Comparison of ENCODE assay signal across 1 cellular context in the genomic region with DNA sequence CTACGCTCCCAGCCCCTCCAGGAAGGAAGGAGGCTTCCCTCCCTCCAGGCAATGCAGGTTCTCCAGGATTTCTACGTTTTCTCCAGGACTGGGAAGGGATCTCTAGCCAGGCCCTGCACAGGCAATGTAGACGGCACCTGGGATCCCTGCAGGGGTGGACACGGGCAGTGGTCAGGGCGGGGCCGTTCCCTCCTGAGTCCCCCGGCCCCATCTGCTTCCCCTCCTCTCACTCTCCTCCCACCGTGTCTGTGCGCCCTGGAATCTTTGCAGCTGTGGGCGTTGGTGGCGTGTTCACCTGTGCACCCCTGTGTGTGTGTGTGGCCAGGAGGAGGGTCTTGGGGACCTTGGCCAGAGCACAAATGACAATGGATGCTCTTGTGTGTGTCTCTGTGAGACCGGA.
TF ChIP-seq lines count a peak whose summit lies in the region.

No MANE protein-coding gene starts in this region.

TF ChIP-seq in K562, 482 proteins besides CTCF, POLR2A, EP300 and RAD21:
- TF ChIP-seq PRMT5 (CRISPR knock-in tag; IDR thresholded peaks at IDR 0.05) (no peak), ASH1L (IDR thresholded peaks at IDR 0.05; ENCODE audit: borderline replicate concordance, low read depth, partially characterized antibody) (no peak), JUND (IDR thresholded peaks at IDR 0.05; ENCODE audit: borderline replicate concordance, low read depth, low read length) (no peak), JUND (tag; IDR thresholded peaks at IDR 0.05; ENCODE audit: borderline replicate concordance, low read depth, low read length) (no peak), RBM34 (IDR thresholded peaks at IDR 0.05; ENCODE audit: borderline replicate concordance, insufficient read depth, low read length) (no peak), ARHGAP35 (IDR thresholded peaks at IDR 0.05; ENCODE audit: partially characterized antibody) (no peak), POLR2H (tag; IDR thresholded peaks at IDR 0.05; ENCODE audit: low read depth) (no peak), SAP30 (IDR thresholded peaks at IDR 0.05; ENCODE audit: borderline replicate concordance, insufficient read depth, low read depth, low read length, poor library complexity, severe bottlenecking) (no peak), TGIF2 (CRISPR knock-in tag; IDR thresholded peaks at IDR 0.05) (no peak), MXI1 (IDR thresholded peaks at IDR 0.05; ENCODE audit: low read depth, low read length) (no peak), CBFA2T2 (conservative IDR thresholded peaks at IDR 0.05) (no peak), SRSF3 (IDR thresholded peaks at IDR 0.05; ENCODE audit: insufficient read depth, low read length) (no peak), BCOR (IDR thresholded peaks at IDR 0.05) (no peak), ZNF589 (CRISPR knock-in tag; IDR thresholded peaks at IDR 0.05; ENCODE audit: low read depth) (no peak), ETV5 (CRISPR knock-in tag; IDR thresholded peaks at IDR 0.05; ENCODE audit: low read depth) (no peak)
- TF ChIP-seq, protein P1, sequence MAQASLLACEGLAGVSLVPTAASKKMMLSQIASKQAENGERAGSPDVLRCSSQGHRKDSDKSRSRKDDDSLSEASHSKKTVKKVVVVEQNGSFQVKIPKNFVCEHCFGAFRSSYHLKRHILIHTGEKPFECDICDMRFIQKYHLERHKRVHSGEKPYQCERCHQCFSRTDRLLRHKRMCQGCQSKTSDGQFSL (CRISPR knock-in tag; IDR thresholded peaks at IDR 0.05) = no peak
- TF ChIP-seq, protein P1 (tag; IDR thresholded peaks at IDR 0.05) = no peak
- TF ChIP-seq, protein P2, sequence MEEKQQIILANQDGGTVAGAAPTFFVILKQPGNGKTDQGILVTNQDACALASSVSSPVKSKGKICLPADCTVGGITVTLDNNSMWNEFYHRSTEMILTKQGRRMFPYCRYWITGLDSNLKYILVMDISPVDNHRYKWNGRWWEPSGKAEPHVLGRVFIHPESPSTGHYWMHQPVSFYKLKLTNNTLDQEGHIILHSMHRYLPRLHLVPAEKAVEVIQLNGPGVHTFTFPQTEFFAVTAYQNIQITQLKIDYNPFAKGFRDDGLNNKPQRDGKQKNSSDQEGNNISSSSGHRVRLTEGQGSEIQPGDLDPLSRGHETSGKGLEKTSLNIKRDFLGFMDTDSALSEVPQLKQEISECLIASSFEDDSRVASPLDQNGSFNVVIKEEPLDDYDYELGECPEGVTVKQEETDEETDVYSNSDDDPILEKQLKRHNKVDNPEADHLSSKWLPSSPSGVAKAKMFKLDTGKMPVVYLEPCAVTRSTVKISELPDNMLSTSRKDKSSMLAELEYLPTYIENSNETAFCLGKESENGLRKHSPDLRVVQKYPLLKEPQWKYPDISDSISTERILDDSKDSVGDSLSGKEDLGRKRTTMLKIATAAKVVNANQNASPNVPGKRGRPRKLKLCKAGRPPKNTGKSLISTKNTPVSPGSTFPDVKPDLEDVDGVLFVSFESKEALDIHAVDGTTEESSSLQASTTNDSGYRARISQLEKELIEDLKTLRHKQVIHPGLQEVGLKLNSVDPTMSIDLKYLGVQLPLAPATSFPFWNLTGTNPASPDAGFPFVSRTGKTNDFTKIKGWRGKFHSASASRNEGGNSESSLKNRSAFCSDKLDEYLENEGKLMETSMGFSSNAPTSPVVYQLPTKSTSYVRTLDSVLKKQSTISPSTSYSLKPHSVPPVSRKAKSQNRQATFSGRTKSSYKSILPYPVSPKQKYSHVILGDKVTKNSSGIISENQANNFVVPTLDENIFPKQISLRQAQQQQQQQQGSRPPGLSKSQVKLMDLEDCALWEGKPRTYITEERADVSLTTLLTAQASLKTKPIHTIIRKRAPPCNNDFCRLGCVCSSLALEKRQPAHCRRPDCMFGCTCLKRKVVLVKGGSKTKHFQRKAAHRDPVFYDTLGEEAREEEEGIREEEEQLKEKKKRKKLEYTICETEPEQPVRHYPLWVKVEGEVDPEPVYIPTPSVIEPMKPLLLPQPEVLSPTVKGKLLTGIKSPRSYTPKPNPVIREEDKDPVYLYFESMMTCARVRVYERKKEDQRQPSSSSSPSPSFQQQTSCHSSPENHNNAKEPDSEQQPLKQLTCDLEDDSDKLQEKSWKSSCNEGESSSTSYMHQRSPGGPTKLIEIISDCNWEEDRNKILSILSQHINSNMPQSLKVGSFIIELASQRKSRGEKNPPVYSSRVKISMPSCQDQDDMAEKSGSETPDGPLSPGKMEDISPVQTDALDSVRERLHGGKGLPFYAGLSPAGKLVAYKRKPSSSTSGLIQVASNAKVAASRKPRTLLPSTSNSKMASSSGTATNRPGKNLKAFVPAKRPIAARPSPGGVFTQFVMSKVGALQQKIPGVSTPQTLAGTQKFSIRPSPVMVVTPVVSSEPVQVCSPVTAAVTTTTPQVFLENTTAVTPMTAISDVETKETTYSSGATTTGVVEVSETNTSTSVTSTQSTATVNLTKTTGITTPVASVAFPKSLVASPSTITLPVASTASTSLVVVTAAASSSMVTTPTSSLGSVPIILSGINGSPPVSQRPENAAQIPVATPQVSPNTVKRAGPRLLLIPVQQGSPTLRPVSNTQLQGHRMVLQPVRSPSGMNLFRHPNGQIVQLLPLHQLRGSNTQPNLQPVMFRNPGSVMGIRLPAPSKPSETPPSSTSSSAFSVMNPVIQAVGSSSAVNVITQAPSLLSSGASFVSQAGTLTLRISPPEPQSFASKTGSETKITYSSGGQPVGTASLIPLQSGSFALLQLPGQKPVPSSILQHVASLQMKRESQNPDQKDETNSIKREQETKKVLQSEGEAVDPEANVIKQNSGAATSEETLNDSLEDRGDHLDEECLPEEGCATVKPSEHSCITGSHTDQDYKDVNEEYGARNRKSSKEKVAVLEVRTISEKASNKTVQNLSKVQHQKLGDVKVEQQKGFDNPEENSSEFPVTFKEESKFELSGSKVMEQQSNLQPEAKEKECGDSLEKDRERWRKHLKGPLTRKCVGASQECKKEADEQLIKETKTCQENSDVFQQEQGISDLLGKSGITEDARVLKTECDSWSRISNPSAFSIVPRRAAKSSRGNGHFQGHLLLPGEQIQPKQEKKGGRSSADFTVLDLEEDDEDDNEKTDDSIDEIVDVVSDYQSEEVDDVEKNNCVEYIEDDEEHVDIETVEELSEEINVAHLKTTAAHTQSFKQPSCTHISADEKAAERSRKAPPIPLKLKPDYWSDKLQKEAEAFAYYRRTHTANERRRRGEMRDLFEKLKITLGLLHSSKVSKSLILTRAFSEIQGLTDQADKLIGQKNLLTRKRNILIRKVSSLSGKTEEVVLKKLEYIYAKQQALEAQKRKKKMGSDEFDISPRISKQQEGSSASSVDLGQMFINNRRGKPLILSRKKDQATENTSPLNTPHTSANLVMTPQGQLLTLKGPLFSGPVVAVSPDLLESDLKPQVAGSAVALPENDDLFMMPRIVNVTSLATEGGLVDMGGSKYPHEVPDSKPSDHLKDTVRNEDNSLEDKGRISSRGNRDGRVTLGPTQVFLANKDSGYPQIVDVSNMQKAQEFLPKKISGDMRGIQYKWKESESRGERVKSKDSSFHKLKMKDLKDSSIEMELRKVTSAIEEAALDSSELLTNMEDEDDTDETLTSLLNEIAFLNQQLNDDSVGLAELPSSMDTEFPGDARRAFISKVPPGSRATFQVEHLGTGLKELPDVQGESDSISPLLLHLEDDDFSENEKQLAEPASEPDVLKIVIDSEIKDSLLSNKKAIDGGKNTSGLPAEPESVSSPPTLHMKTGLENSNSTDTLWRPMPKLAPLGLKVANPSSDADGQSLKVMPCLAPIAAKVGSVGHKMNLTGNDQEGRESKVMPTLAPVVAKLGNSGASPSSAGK (IDR thresholded peaks at IDR 0.05) = no peak
- TF ChIP-seq, protein P3, sequence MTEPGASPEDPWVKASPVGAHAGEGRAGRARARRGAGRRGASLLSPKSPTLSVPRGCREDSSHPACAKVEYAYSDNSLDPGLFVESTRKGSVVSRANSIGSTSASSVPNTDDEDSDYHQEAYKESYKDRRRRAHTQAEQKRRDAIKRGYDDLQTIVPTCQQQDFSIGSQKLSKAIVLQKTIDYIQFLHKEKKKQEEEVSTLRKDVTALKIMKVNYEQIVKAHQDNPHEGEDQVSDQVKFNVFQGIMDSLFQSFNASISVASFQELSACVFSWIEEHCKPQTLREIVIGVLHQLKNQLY (CRISPR knock-in tag; conservative IDR thresholded peaks at IDR 0.05) = no peak
- TF ChIP-seq, protein P4, sequence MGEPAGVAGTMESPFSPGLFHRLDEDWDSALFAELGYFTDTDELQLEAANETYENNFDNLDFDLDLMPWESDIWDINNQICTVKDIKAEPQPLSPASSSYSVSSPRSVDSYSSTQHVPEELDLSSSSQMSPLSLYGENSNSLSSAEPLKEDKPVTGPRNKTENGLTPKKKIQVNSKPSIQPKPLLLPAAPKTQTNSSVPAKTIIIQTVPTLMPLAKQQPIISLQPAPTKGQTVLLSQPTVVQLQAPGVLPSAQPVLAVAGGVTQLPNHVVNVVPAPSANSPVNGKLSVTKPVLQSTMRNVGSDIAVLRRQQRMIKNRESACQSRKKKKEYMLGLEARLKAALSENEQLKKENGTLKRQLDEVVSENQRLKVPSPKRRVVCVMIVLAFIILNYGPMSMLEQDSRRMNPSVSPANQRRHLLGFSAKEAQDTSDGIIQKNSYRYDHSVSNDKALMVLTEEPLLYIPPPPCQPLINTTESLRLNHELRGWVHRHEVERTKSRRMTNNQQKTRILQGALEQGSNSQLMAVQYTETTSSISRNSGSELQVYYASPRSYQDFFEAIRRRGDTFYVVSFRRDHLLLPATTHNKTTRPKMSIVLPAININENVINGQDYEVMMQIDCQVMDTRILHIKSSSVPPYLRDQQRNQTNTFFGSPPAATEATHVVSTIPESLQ (CRISPR knock-in tag; IDR thresholded peaks at IDR 0.05) = no peak
